ENCODE assay signal across 8 cellular contexts in the genomic region with DNA sequence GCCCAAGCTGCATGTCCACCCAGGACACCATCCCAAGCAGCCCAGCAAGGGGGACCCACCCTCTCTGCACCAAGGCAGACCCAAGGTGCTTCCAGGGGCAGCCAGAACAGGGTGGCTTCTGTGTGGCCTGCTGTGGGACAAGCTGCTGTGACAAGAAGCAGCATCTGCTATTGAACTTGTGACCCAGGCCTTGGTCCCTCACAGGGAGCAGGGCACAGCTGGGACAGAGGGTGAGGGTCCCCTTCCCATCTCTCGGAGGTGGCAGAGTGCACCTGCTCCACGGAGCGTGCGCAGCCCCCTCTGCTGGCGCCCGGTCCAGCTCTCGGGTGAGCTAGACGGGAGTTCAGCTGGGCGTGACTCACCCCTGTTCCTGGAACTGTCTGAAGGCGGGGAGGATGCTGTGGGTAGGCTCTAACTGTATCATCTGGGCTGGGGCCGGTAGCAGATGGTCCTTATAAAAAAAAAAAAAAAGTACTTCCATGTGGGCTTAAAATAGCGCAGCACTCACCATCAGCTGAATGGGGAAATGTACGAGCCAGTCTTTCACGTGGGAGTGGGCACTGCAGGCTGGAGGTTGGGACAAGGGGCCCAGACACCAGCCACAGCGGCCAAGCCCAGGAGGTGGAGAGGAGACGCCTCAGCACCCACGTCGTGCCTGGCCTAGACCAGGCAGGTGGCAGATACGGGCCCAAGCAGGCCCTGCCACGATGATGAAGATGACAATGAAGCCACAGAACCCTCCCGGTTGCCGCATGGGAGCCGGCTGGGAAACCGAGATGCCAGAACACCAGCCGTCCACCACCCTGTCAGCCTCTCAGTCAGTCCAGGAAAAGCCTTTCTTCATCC.
A peak's percentile ranks its signal among the peaks of the same experiment; 100 is the strongest.
DNase-seq lines count a peak whose midpoint lies in the region; ATAC-seq and TF ChIP-seq lines count a peak whose summit lies in the region.

No MANE protein-coding gene starts in this region.

- DNase-seq in HCEC 1CT (peak; percentile 39), MV-4-11 (lab: John Stamatoyannopoulos, UW) (peak; percentile 99), activated B cell treated with CpG ODN at 0.5 μM for 24 hours (peak; percentile 58), mucosa of gallbladder (ENCODE audit: low spot score) (peak; percentile 65), DMS114 treated with DMSO at 0.1 percent for 48 hours (lab: John Stamatoyannopoulos, UW; ENCODE audit: unreplicated experiment) (no peak)
- DNase-seq in central memory CD4-positive, alpha-beta T cell, result peak; percentile 72
- peak; percentile 62 to 67 for DNase-seq in stimulated activated CD8-positive, alpha-beta memory T cell treated with anti-CD3 and anti-CD28 coated beads, Interleukin-7, amount 100 ng/mL, for 1 hour (ENCODE audit: low read depth in 2 of 2)

- peak; percentile 66 for ATAC-seq in activated B cell treated with CpG ODN at 0.5 μM for 24 hours (ENCODE audit: low read depth)

- CTCF ChIA-PET in activated B cell treated with CpG ODN at 0.5 μM for 24 hours (lab: Charles Lee), result interaction anchor here (0.6 to 1.0 kb wide), 3 partner anchors 20 to 67 kb away, joined by 3 to 4 read pairs (median 3); no protein-coding TSS in a partner anchor

- H3K27me3 Mint-ChIP-seq in activated B cell treated with CpG ODN at 0.5 μM for 24 hours, result peaks cover 32% of the 10 kb centered on the region

- no peak overlapping the region for H3K4me3 ChIP-seq in GM12875 (ENCODE audit: low read depth, low read length)

- peak overlapping the region; percentile 90 for H3K27ac Mint-ChIP-seq in activated B cell treated with CpG ODN at 0.5 μM for 24 hours

- POLR2A ChIA-PET in activated B cell treated with CpG ODN at 0.5 μM for 24 hours (lab: Charles Lee), result interaction anchor here (0.6 to 2.9 kb wide), 8 partner anchors 10 to 137 kb away, joined by 3 to 16 read pairs (median 5); partner anchors contain the start of gene ID2

- no peaks in the 10 kb centered on the region for H3K36me3 Mint-ChIP-seq in activated B cell treated with CpG ODN at 0.5 μM for 24 hours (ENCODE audit: low read depth)

- H3K9me3 Mint-ChIP-seq in activated B cell treated with CpG ODN at 0.5 μM for 24 hours, result no peaks in the 10 kb centered on the region

- H3K4me1 Mint-ChIP-seq in activated B cell treated with CpG ODN at 0.5 μM for 24 hours, result peaks cover 53% of the 10 kb centered on the region

- TF ChIP-seq CTCF in GM12875 (IDR thresholded peaks at IDR 0.05; ENCODE audit: borderline replicate concordance, insufficient read depth, low read depth, low read length) (peak; percentile 56), activated B cell treated with CpG ODN at 0.5 μM for 24 hours (IDR thresholded peaks at IDR 0.05) (no peak)

- peak overlapping the region; percentile 38 for H3K4me3 Mint-ChIP-seq in activated B cell treated with CpG ODN at 0.5 μM for 24 hours

- intact Hi-C loops in activated B cell treated with CpG ODN at 0.5 μM for 24 hours (cut with micrococcal nuclease), result loop anchor here (2.0 to 10.0 kb wide), 3 partner anchors 30 to 138 kb away; partner anchors contain the start of gene ID2
